ENCODE assay signal across 26 cellular contexts in the genomic region with DNA sequence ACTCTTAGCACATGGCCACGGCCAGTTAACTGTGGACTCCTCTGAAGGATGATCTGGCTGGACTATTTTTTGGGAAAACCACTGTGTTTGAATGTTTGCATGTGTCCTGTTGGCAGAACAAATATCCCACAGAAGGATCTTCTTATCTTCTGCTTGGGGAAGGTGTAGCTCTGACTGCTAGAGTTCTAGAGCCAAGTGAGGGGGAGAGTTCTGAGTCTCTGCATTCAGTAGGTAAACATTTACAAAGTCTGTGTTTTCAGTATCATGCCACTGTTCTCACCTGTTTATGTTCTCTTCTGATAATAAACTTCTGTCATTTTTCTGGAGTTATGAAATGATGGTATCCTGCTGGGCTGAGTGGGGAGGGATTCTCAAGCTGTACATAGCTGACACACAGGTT.
"Had no signal": no experiment of that assay in that cellular context is flagged by ENCODE, and none has a peak within 500 bp of the region (broad histone marks: within the 10 kb centered on the region; RNA-seq: fewer than 3 reads in every experiment).

No MANE protein-coding gene starts in this region.

- ATAC-seq: stimulated activated effector memory CD8-positive, alpha-beta T cell treated with anti-CD3 and anti-CD28 coated beads, Interleukin-12 subunit alpha, Interleukin-12 subunit beta, amount 100 ng/mL, for 72 hours; stimulated activated memory B cell treated with anti-CD40 and anti-IgM and Interleukin-4, amounts not matched to agents 10 μg/mL and 1 μg/mL and 100 μg/mL, for 72 hours; stimulated activated naive B cell treated with anti-CD40 and anti-IgM and Interleukin-4, amounts not matched to agents 10 μg/mL and 1 μg/mL and 100 μg/mL, for 72 hours; stimulated activated naive CD8-positive, alpha-beta T cell treated with anti-CD3 and anti-CD28 coated beads, Interleukin-15, amount 100 ng/mL, for 72 hours; stimulated activated naive CD8-positive, alpha-beta T cell treated with anti-CD3 and anti-CD28 coated beads, Interleukin-15, Interleukin-2, amounts not matched to agents 100 U/mL and 50 U/mL, for 24 hours; upper lobe of right lung had no signal

- H3K4me3 ChIP-seq: stomach, suprapubic skin, testis, thoracic aorta, thyroid gland, tibial artery, tibial nerve, transverse colon, upper lobe of left lung, upper lobe of right lung, uterus, vagina had no signal

- DNase-seq: stimulated activated CD4-positive, alpha-beta T cell treated with anti-CD3 and anti-CD28 coated beads, Interleukin-2, amount 100 ng/mL, for 48 hours; stimulated activated CD4-positive, alpha-beta T cell treated with anti-CD3 and anti-CD28 coated beads, Interleukin-4, amount 100 ng/mL, for 1 hour; stimulated activated CD4-positive, alpha-beta T cell treated with anti-CD3 and anti-CD28 coated beads, Interleukin-4, amount 100 ng/mL, for 24 hours; stimulated activated CD4-positive, alpha-beta T cell treated with anti-CD3 and anti-CD28 coated beads, Interleukin-4, amount 100 ng/mL, for 4 hours; stimulated activated CD8-positive, alpha-beta memory T cell treated with anti-CD3 and anti-CD28 coated beads, Interleukin-4, amount 100 ng/mL, for 48 hours; stimulated activated naive B cell treated with anti-CD40 and anti-IgM and Interleukin-4, amounts not matched to agents 10 μg/mL and 1 μg/mL and 100 μg/mL, for 72 hours; stimulated activated naive CD4-positive, alpha-beta T cell; stimulated activated naive CD4-positive, alpha-beta T cell treated with Interleukin-2 at 50 U/mL for 16 hours; stimulated activated naive CD8-positive, alpha-beta T cell treated with anti-CD3 and anti-CD28 coated beads, Interleukin-15, amount 100 ng/mL, for 72 hours; stimulated activated naive CD8-positive, alpha-beta T cell treated with anti-CD3 and anti-CD28 coated beads, Interleukin-15, Interleukin-2, amounts not matched to agents 100 U/mL and 50 U/mL, for 24 hours; stomach; substantia nigra; testis; thyroid gland; tibial artery; transverse colon; trophoblast cell; upper lobe of left lung; upper lobe of right lung; uterus had no signal
